ENCODE assay signal across 1 cellular context in genomic region chr18:26863122-26863879, GRCh38.
A peak's percentile ranks its signal among the peaks of the same experiment; 100 is the strongest.
TF ChIP-seq lines count a peak whose summit lies in the region.

No MANE protein-coding gene starts in this region.

TF ChIP-seq in H1, 55 proteins besides CTCF, POLR2A, EP300 and RAD21 (continued from another document):
- TF ChIP-seq SRF (IDR thresholded peaks at IDR 0.05; ENCODE audit: low read depth, low read length) (no peak), CHD1 (IDR thresholded peaks at IDR 0.05; ENCODE audit: low read depth, low read length) (no peak), RFX5 (IDR thresholded peaks at IDR 0.05; ENCODE audit: borderline replicate concordance, low read depth, low read length) (no peak), JUN (IDR thresholded peaks at IDR 0.05; ENCODE audit: low read depth, low read length) (no peak), CTBP2 (IDR thresholded peaks at IDR 0.05; ENCODE audit: borderline replicate concordance, insufficient read depth, insufficient read length, low read length) (peak; percentile 83), POLR2AphosphoS5 (IDR thresholded peaks at IDR 0.05; ENCODE audit: low read depth, low read length) (no peak), YY1 (IDR thresholded peaks at IDR 0.05; ENCODE audit: low read depth, low read length) (no peak; the same call in 1 of the 2 replicates), SIX5 (IDR thresholded peaks at IDR 0.05; ENCODE audit: low read depth, low read length) (no peak), CBX5 (IDR thresholded peaks at IDR 0.05; ENCODE audit: low read depth, low read length) (no peak), TAF1 (IDR thresholded peaks at IDR 0.05; ENCODE audit: low read depth, low read length) (peak; percentile 34; the same call in 1 of the 2 replicates), MAX (IDR thresholded peaks at IDR 0.05) (peak; percentile 48), USF2 (IDR thresholded peaks at IDR 0.05; ENCODE audit: low read length) (no peak), CHD7 (IDR thresholded peaks at IDR 0.05; ENCODE audit: insufficient replicate concordance, low read length) (no peak), PHF8 (conservative IDR thresholded peaks at IDR 0.05; ENCODE audit: low read depth, low read length) (no peak), ASH2L (IDR thresholded peaks at IDR 0.05; ENCODE audit: low read length) (peak; percentile 68), CBX8 (IDR thresholded peaks at IDR 0.05; ENCODE audit: borderline replicate concordance, low read depth, low read length) (no peak), RXRA (IDR thresholded peaks at IDR 0.05; ENCODE audit: insufficient read depth, low read depth, low read length) (no peak), EGR1 (IDR thresholded peaks at IDR 0.05; ENCODE audit: borderline replicate concordance, low read depth, low read length) (no peak), RBBP5 (IDR thresholded peaks at IDR 0.05; ENCODE audit: borderline replicate concordance, low read depth, low read length) (peak; percentile 61; the same call in 1 of the 2 replicates)
